Comparison of ENCODE assay signal across 27 cellular contexts in the genomic region with DNA sequence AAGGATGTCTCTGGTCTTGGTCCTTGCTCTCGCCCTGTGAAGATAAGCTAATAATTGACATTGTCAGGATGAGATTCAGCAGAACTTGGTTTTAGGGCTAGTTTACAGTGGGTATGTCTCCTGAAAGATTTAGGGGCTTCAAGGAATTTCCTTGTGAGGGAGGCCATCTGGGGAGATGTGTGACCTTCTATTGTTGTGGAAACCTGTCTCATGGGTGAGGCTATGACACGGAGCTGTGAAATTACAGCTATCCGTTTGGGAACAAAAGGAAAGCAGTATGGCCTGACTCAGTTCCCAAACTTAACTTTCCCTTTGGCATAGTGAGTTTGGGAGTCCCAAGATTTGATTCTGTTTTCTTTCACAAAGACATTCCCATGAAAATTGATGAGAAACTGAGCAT.
"Had no signal": no experiment of that assay in that cellular context is flagged by ENCODE, and none has a peak within 500 bp of the region (broad histone marks: within the 10 kb centered on the region; RNA-seq: fewer than 3 reads in every experiment).

No MANE protein-coding gene starts in this region.

- H3K27ac Mint-ChIP-seq: activated naive CD8-positive, alpha-beta T cell; mesothelial cell of epicardium; stimulated activated memory B cell treated with anti-CD40 and anti-IgM and Interleukin-4, amounts not matched to agents 10 μg/mL and 1 μg/mL and 100 μg/mL, for 72 hours had no signal

- H3K79me2 ChIP-seq: hepatocyte had no signal

- H3K27me3 Mint-ChIP-seq: activated naive CD8-positive, alpha-beta T cell; naive thymus-derived CD8-positive, alpha-beta T cell; stimulated activated memory B cell treated with anti-CD40 and anti-IgM and Interleukin-4, amounts not matched to agents 10 μg/mL and 1 μg/mL and 100 μg/mL, for 72 hours; stimulated activated naive CD8-positive, alpha-beta T cell treated with anti-CD3 and anti-CD28 coated beads, Interleukin-15, amount 100 ng/mL, for 72 hours had no signal

- H3K27ac ChIP-seq: esophagus squamous epithelium, gastroesophageal sphincter, hepatocyte, left ventricle myocardium inferior, right lobe of liver, thyroid gland, VCaP had no signal

- H3K27me3 ChIP-seq: esophagus squamous epithelium, gastroesophageal sphincter, hepatocyte, right lobe of liver, thyroid gland had no signal

- H3K36me3 ChIP-seq: right lobe of liver had no signal

- H3K4me1 ChIP-seq: esophagus squamous epithelium, gastroesophageal sphincter, left ventricle myocardium inferior, right lobe of liver had no signal

- DNase-seq: activated CD4-positive, alpha-beta T cell treated with anti-CD3 and anti-CD28 coated beads for 48 hours; activated CD4-positive, alpha-beta T cell treated with anti-CD3 and anti-CD28 coated beads, Interleukin-2, amount 50 U/mL, for 48 hours; activated CD8-positive, alpha-beta memory T cell treated with anti-CD3 and anti-CD28 coated beads for 24 hours; activated effector memory CD4-positive, alpha-beta T cell treated with Interleukin-2 at 50 U/mL for 16 hours; activated naive CD4-positive, alpha-beta T cell treated with Interleukin-2 at 50 U/mL for 16 hours; anterior cingulate cortex; cortex of kidney; esophagus squamous epithelium; islet precursor cell; left ventricle myocardium inferior; naive thymus-derived CD8-positive, alpha-beta T cell; posterior cingulate gyrus; right lobe of liver; stimulated activated CD4-positive, alpha-beta T cell treated with anti-CD3 and anti-CD28 coated beads, Interleukin-12 subunit alpha, Interleukin-12 subunit beta, amount 100 ng/mL, for 4 hours; stimulated activated CD4-positive, alpha-beta T cell treated with anti-CD3 and anti-CD28 coated beads, Interleukin-4, amount 100 ng/mL, for 1 hour; stimulated activated naive CD8-positive, alpha-beta T cell treated with anti-CD3 and anti-CD28 coated beads, Interleukin-15, amount 100 ng/mL, for 72 hours; substantia nigra; thyroid gland had no signal

- H3K4me2 ChIP-seq: hepatocyte had no signal

- H3K9me3 ChIP-seq: right lobe of liver, thyroid gland had no signal

- H3K4me3 Mint-ChIP-seq: activated naive CD8-positive, alpha-beta T cell; mesothelial cell of epicardium; stimulated activated memory B cell treated with anti-CD40 and anti-IgM and Interleukin-4, amounts not matched to agents 10 μg/mL and 1 μg/mL and 100 μg/mL, for 72 hours; stimulated activated naive CD8-positive, alpha-beta T cell treated with anti-CD3 and anti-CD28 coated beads, Interleukin-15, amount 100 ng/mL, for 72 hours had no signal

- H3K4me3 ChIP-seq: esophagus squamous epithelium, gastroesophageal sphincter, hepatocyte, left ventricle myocardium inferior, lung, right lobe of liver, skin epidermis, thyroid gland had no signal

- H2AFZ ChIP-seq: hepatocyte had no signal

- ATAC-seq: activated CD4-positive, CD25-positive, alpha-beta regulatory T cell treated with anti-CD3 and anti-CD28 coated beads, Interleukin-2, amount 50 U/mL, for 24 hours; gastroesophageal sphincter; naive thymus-derived CD8-positive, alpha-beta T cell; stimulated activated memory B cell treated with anti-CD40 and anti-IgM and Interleukin-4, amounts not matched to agents 10 μg/mL and 1 μg/mL and 100 μg/mL, for 72 hours; stimulated activated naive CD8-positive, alpha-beta T cell treated with anti-CD3 and anti-CD28 coated beads, Interleukin-15, amount 100 ng/mL, for 72 hours had no signal
